ENCODE assay signal across 9 cellular contexts in genomic region chr20:20795721-20796120, GRCh38.
"Had no signal": no experiment of that assay in that cellular context is flagged by ENCODE, and none has a peak within 500 bp of the region (broad histone marks: within the 10 kb centered on the region; RNA-seq: fewer than 3 reads in every experiment).

No MANE protein-coding gene starts in this region.

- DNase-seq: GOT3, H7, HFFc6, IMR-90, KG1 had no signal

- ATAC-seq: HCT116, K562 had no signal

- H3K4me3 Mint-ChIP-seq: HFFc6 had no signal

- H3K9me3 ChIP-seq: HAP-1 had no signal

- H3K4me3 ChIP-seq: HAP-1, K562 had no signal

- H3K36me3 ChIP-seq: HAP-1 had no signal

- H3K27ac Mint-ChIP-seq: HFFc6 had no signal

- H3K27ac ChIP-seq: HL-60 had no signal

- FAIRE-seq: K562 had no signal
